ENCODE assay signal across 17 cellular contexts in genomic region chr15:62573856-62574255, GRCh38.
DNase-seq lines count a peak whose midpoint lies in the region; FAIRE-seq and TF ChIP-seq lines count a peak whose summit lies in the region.
"Had no signal": no experiment of that assay in that cellular context is flagged by ENCODE, and none has a peak within 500 bp of the region (broad histone marks: within the 10 kb centered on the region; RNA-seq: fewer than 3 reads in every experiment).

No MANE protein-coding gene starts in this region.

- H2AK5ac ChIP-seq in H9 (ENCODE audit: insufficient read length, low read length), result no peak overlapping the region

- H3K36me3 Mint-ChIP-seq in type B pancreatic cell (peaks cover 3% of the 10 kb centered on the region), H9 (ENCODE audit: insufficient read depth in 1 of 3, low read depth in 3 of 3) (no peaks in the 10 kb centered on the region)
- H3K36me3 Mint-ChIP-seq: CD4-positive, CD25-positive, alpha-beta regulatory T cell had no signal

- H3K23me2 ChIP-seq in H9 (ENCODE audit: insufficient read length, low read depth, low read length, poor library complexity, severe bottlenecking), result no peaks in the 10 kb centered on the region

- H2BK5ac ChIP-seq in H9 (ENCODE audit: insufficient read length, low read length), result no peak overlapping the region

- no peaks in the 10 kb centered on the region for H3K79me2 ChIP-seq in OCI-LY7 (ENCODE audit: insufficient read depth, low read depth, low read length)
- H3K79me2 ChIP-seq in H9 (ENCODE audit: insufficient read depth, low read length), result no peaks in the 10 kb centered on the region

- no peaks in the 10 kb centered on the region for H3K9me2 ChIP-seq in OCI-LY7 (ENCODE audit: insufficient read depth, low read length)

- H3K27me3 Mint-ChIP-seq in type B pancreatic cell, result no peaks in the 10 kb centered on the region
- H3K27me3 Mint-ChIP-seq in H9 (ENCODE audit: low read depth), result no peaks in the 10 kb centered on the region; the same call in 1 of the 2 replicates

- peak overlapping the region; percentile 9 for H3K4me3 ChIP-seq in OCI-LY7 (ENCODE audit: low read depth, low read length, poor library complexity, severe bottlenecking)
- H3K4me3 ChIP-seq: BLaER1 treated with 17β-estradiol and CSF1 and Interleukin-3, amounts not matched to agents 10 nM and 100 nM; GM23338 had no signal

- no peak overlapping the region for H2BK12ac ChIP-seq in H9 (ENCODE audit: insufficient read length, low read depth, low read length)

- no peak overlapping the region for H2BK15ac ChIP-seq in H9 (ENCODE audit: low read depth, low read length)

- H3K9me3 Mint-ChIP-seq in type B pancreatic cell, result peaks cover 7% of the 10 kb centered on the region
- H3K9me3 Mint-ChIP-seq in H9, result no peaks in the 10 kb centered on the region
- H3K9me3 Mint-ChIP-seq: GM23338 had no signal

- H4K5ac ChIP-seq in H9 (ENCODE audit: insufficient read length, low read depth, low read length), result no peak overlapping the region

- no peak overlapping the region for H3K9ac ChIP-seq in H9 (ENCODE audit: extremely low read depth, insufficient read length, low read length)
- H3K9ac ChIP-seq: BLaER1 treated with 17β-estradiol and CSF1 and Interleukin-3, amounts not matched to agents 10 nM and 100 nM had no signal

- no peak overlapping the region for H3K27ac ChIP-seq in OCI-LY7 (ENCODE audit: low read depth, low read length, poor library complexity, severe bottlenecking)
- H3K27ac ChIP-seq in RWPE1, result no peak overlapping the region
- no peak overlapping the region for H3K27ac ChIP-seq in H9 (ENCODE audit: insufficient read length, low read depth, low read length)
- H3K27ac ChIP-seq: BLaER1 treated with 17β-estradiol and CSF1 and Interleukin-3, amounts not matched to agents 10 nM and 100 nM had no signal

- no TSS peak for BruUV-seq in OCI-LY7 (replicated peaks; lab: Mats Ljungman, UMichigan)

- intact Hi-C loops in OCI-LY7 (cut with micrococcal nuclease; ENCODE audit: unreplicated experiment), result no loop called here

- H4K8ac ChIP-seq in H9 (replicated peaks; ENCODE audit: insufficient read length, low read depth, low read length), result no peak overlapping the region

- no peak overlapping the region for H3K23ac ChIP-seq in H9 (ENCODE audit: insufficient read length, low read depth, low read length)

- H3T11ph ChIP-seq in H9 (ENCODE audit: low read length), result no peak overlapping the region

- no peak overlapping the region for H3K4ac ChIP-seq in H9 (ENCODE audit: low read depth, low read length)

- FAIRE-seq in D721Med (lab: Jason Lieb, UNC), result peak; percentile 87
- FAIRE-seq: GM12892 had no signal

- H3K4me2 ChIP-seq in OCI-LY7 (ENCODE audit: low read length), result peak overlapping the region; percentile 58
- H3K4me2 ChIP-seq in H9 (ENCODE audit: insufficient read depth, insufficient read length, low read length), result no peak overlapping the region
- H3K4me2 ChIP-seq: GM23338 had no signal

- no peak overlapping the region for H3K18ac ChIP-seq in H9 (ENCODE audit: insufficient read length, low read depth, low read length)

- H3K14ac ChIP-seq in H9 (ENCODE audit: insufficient read depth, low read length), result no peak overlapping the region

- no peak overlapping the region for H2BK120ac ChIP-seq in H9 (ENCODE audit: low read depth, low read length, poor library complexity, severe bottlenecking)

- peaks cover 15% of the 10 kb centered on the region for H3K4me1 Mint-ChIP-seq in type B pancreatic cell (ENCODE audit: unreplicated experiment)
- H3K4me1 Mint-ChIP-seq in H9, result peaks cover 14 to 15% of the 10 kb centered on the region in 2 experiments
- H3K4me1 Mint-ChIP-seq: CD4-positive, CD25-positive, alpha-beta regulatory T cell had no signal

- H3K27ac Mint-ChIP-seq in type B pancreatic cell (no peak overlapping the region), H9 (no peak overlapping the region)
- H3K27ac Mint-ChIP-seq: GM23338 had no signal

- H2BK20ac ChIP-seq in H9 (ENCODE audit: low read depth, low read length, poor library complexity, severe bottlenecking), result no peak overlapping the region

- no peaks in the 10 kb centered on the region for H3K36me3 ChIP-seq in OCI-LY7 (ENCODE audit: insufficient read depth, low read length)
- H3K36me3 ChIP-seq: BLaER1 treated with 17β-estradiol and CSF1 and Interleukin-3, amounts not matched to agents 10 nM and 100 nM had no signal

- CTCF ChIA-PET in OCI-LY7 (lab: Charles Lee; ENCODE audit: unreplicated experiment) (no interaction called here), RWPE1 (lab: Yijun Ruan, JAX) (interaction anchor here (0.6 to 0.7 kb wide), 2 partner anchors 34 to 115 kb away, joined by 3 read pairs; no protein-coding TSS in a partner anchor)

- H3K4me3 Mint-ChIP-seq in type B pancreatic cell, result peak overlapping the region; percentile 27
- H3K4me3 Mint-ChIP-seq in H9, result no peak overlapping the region
- H3K4me3 Mint-ChIP-seq: CD4-positive, CD25-positive, alpha-beta regulatory T cell; GM23338 had no signal

- H3K4me1 ChIP-seq in OCI-LY7 (ENCODE audit: insufficient read depth, low read length, poor library complexity, severe bottlenecking) (peaks cover 42% of the 10 kb centered on the region), H9 (ENCODE audit: insufficient read depth, low read length) (no peaks in the 10 kb centered on the region)

- TF ChIP-seq CTCF in D721Med (IDR thresholded peaks at IDR 0.05; ENCODE audit: insufficient read depth, missing control alignments) (no peak), OCI-LY7 (conservative IDR thresholded peaks at IDR 0.05; ENCODE audit: low read length) (no peak), type B pancreatic cell (conservative IDR thresholded peaks at IDR 0.05) (no peak), RWPE1 (conservative IDR thresholded peaks at IDR 0.05; ENCODE audit: low read depth) (no peak), H9 (conservative IDR thresholded peaks at IDR 0.05) (no peak)

- DNase-seq in D721Med (ENCODE audit: insufficient read length, low spot score) (peak; percentile 66), NCI-H524 (lab: John Stamatoyannopoulos, UW) (peak; percentile 98 to 99), OCI-LY7 (ENCODE audit: low spot score) (no peak), type B pancreatic cell (ENCODE audit: extremely low spot score, unreplicated experiment) (no peak), NCI-H1694 (lab: John Stamatoyannopoulos, UW) (no peak), A172 (ENCODE audit: low spot score) (no peak), RWPE1 (ENCODE audit: low spot score) (no peak), H9 (no peak)
- DNase-seq: Calu3; CD4-positive, CD25-positive, alpha-beta regulatory T cell; DND-41; GDM1; H7; IMR-90 had no signal

- H3K79me1 ChIP-seq in H9 (ENCODE audit: insufficient read depth, low read depth, low read length, poor library complexity, severe bottlenecking), result no peaks in the 10 kb centered on the region

- POLR2A ChIA-PET in OCI-LY7 (lab: Charles Lee) (interaction anchor here (0.6 to 0.7 kb wide), 4 partner anchors 14 to 65 kb away, joined by 3 to 5 read pairs (median 4); no protein-coding TSS in a partner anchor), RWPE1 (lab: Yijun Ruan, JAX; ENCODE audit: low non-redundant PET) (no interaction called here)

- H3K9me3 ChIP-seq in OCI-LY7 (ENCODE audit: low read length) (no peaks in the 10 kb centered on the region), H9 (ENCODE audit: control insufficient read depth, low read depth, low read length) (no peaks in the 10 kb centered on the region)
- H3K9me3 ChIP-seq: BLaER1 treated with 17β-estradiol and CSF1 and Interleukin-3, amounts not matched to agents 10 nM and 100 nM had no signal

- no peak overlapping the region for H4K91ac ChIP-seq in H9 (ENCODE audit: insufficient read length, low read depth, low read length)

- H3K27me3 ChIP-seq in H9 (ENCODE audit: insufficient read depth, low read length), result no peaks in the 10 kb centered on the region
- H3K27me3 ChIP-seq: BLaER1 treated with 17β-estradiol and CSF1 and Interleukin-3, amounts not matched to agents 10 nM and 100 nM had no signal

- H2AFZ ChIP-seq in OCI-LY7 (ENCODE audit: low read length) (no peak overlapping the region), H9 (ENCODE audit: low read length) (no peak overlapping the region)
- H2AFZ ChIP-seq: GM23338 had no signal

- WGBS in H9 (ENCODE audit: extremely low coverage, insufficient read length, low lambda C conversion rate), result no CpG with 5 or more reads among the region's 3 CpGs

- H4K20me1 ChIP-seq in OCI-LY7 (ENCODE audit: insufficient read depth, low read length) (no peaks in the 10 kb centered on the region), H9 (ENCODE audit: control insufficient read depth, insufficient read depth, insufficient read length) (no peaks in the 10 kb centered on the region)
- H4K20me1 ChIP-seq: BLaER1 treated with 17β-estradiol and CSF1 and Interleukin-3, amounts not matched to agents 10 nM and 100 nM had no signal

- H3K56ac ChIP-seq in H9 (ENCODE audit: insufficient read length, low read depth, low read length), result no peak overlapping the region

Comparison
In these comparisons a context has a peak if more than half of its experiments do, and no peak if none do; other contexts are left out.
1. DNase-seq: peak in D721Med (single experiment) and NCI-H524 (2 of 2); none in OCI-LY7 (single experiment), type B pancreatic cell (single experiment), NCI-H1694 (single experiment), A172 (single experiment), RWPE1 (single experiment) and H9 (single experiment).